20 cellular contexts compared by ENCODE assay signal in the genomic region with DNA sequence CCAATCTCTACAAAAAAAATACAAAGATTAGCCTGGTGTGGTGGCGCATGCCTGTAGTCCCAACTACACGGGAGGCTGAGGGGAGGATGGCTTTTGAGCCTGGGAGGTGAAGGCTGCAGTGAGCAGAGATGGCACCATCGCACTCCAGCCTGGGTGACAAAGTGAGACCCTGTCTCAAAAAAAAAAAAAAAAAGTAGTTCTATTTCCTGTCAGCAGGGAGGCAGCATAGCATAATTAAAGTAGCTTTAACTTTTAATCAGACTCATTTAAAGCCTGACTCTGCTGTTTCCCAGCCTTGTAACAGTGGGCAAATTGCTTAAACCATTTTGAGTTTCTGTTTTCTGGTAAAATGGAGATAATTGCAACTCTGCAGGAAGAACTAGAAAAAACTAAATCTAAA. TPM values are rescaled to one million over a fixed set of nuclear protein-coding genes. Genes with fewer than 3 reads are reported as not detected.
DNase-seq lines count a peak whose midpoint lies in the region; ATAC-seq, FAIRE-seq and TF ChIP-seq lines count a peak whose summit lies in the region.
"Had no signal": no experiment of that assay in that cellular context is flagged by ENCODE, and none has a peak within 500 bp of the region (broad histone marks: within the 10 kb centered on the region; RNA-seq: fewer than 3 reads in every experiment).

No MANE protein-coding gene starts in this region.

- H3K4ac ChIP-seq in H9 (ENCODE audit: low read depth, low read length) = no peak overlapping the region

- H4K8ac ChIP-seq in H9 (replicated peaks; ENCODE audit: insufficient read length, low read depth, low read length) = no peak overlapping the region

- H3K27ac ChIP-seq in H9 (ENCODE audit: insufficient read length, low read depth, low read length) (no peak overlapping the region), GM12878 (ENCODE audit: control insufficient read depth, insufficient read depth) (no peak overlapping the region), adrenal gland (no peak overlapping the region)
- H3K27ac ChIP-seq: C4-2B, HL-60, PC-9 had no signal

- no peak overlapping the region for H2AFZ ChIP-seq in H9 (ENCODE audit: low read length)
- H2AFZ ChIP-seq in GM12878 (ENCODE audit: control insufficient read depth, low read depth, low read length) = no peak overlapping the region
- H2AFZ ChIP-seq: PC-9 had no signal

- H3K79me1 ChIP-seq in H9 (ENCODE audit: insufficient read depth, low read depth, low read length, poor library complexity, severe bottlenecking) = peaks cover 5% of the 10 kb centered on the region

- H2BK15ac ChIP-seq in H9 (ENCODE audit: low read depth, low read length) = no peak overlapping the region

- H3K9me3 ChIP-seq in H9 (ENCODE audit: control insufficient read depth, low read depth, low read length) (no peaks in the 10 kb centered on the region), GM12878 (replicated peaks; ENCODE audit: control insufficient read depth, insufficient read depth, low read length) (peaks cover 3% of the 10 kb centered on the region; the same call in 2 of the 3 replicates), adrenal gland (replicated peaks in 1 of 3) (no peaks in the 10 kb centered on the region)
- H3K9me3 ChIP-seq: Caco-2, HAP-1 had no signal

- in situ Hi-C loops in GM12878 (cut with MboI) = no loop called here

- no peak overlapping the region for H2BK20ac ChIP-seq in H9 (ENCODE audit: low read depth, low read length, poor library complexity, severe bottlenecking)

- H4K91ac ChIP-seq in H9 (ENCODE audit: insufficient read length, low read depth, low read length) = no peak overlapping the region

- no peaks in the 10 kb centered on the region; a peak in 1 of 4 replicates for H3K36me3 ChIP-seq in GM12878 (ENCODE audit: control insufficient read depth in 2 of 2, insufficient read depth in 2 of 2, low read length in 1 of 2)
- no peaks in the 10 kb centered on the region for H3K36me3 ChIP-seq in adrenal gland (replicated peaks in 1 of 2)

- peak overlapping the region; percentile 33 for H3K27ac Mint-ChIP-seq in activated T-cell treated with anti-CD3 and anti-CD28 coated beads, Interleukin-2, amount 50 U/mL, for 24 hours
- no peak overlapping the region for H3K27ac Mint-ChIP-seq in activated T-cell treated with anti-CD3 and anti-CD28 coated beads, Interleukin-2, amount 50 U/mL, for 72 hours
- H3K27ac Mint-ChIP-seq in H9 = peak overlapping the region in 2 of 3 experiments; percentile 25 to 69; a peak in 3 of 7 replicates
- peak overlapping the region; percentile 72 for H3K27ac Mint-ChIP-seq in nephron progenitor cell

- no peak overlapping the region for H3K23ac ChIP-seq in H9 (ENCODE audit: insufficient read length, low read depth, low read length)

- 0 out of 2 replicates have a peak, but pooled peaks have one; percentile 15 for TF ChIP-seq RAD21 in GM12878 (IDR thresholded peaks at IDR 0.05; ENCODE audit: insufficient read depth, low read depth, low read length)

- FAIRE-seq in GM12878 (lab: Jason Lieb, UNC) (no peak), RCC 7860 (lab: Jason Lieb, UNC) (no peak)
- FAIRE-seq: A204.1, GM19239 had no signal

- POLR2A ChIA-PET in GM12878 (lab: Charles Lee) = no interaction called here

- DNase-seq in activated T-cell treated with anti-CD3 and anti-CD28 coated beads, Interleukin-2, amount 50 U/mL, for 24 hours = no peak
- DNase-seq in activated T-cell treated with anti-CD3 and anti-CD28 coated beads, Interleukin-2, amount 50 U/mL, for 72 hours = no peak
- no peak for DNase-seq in H9
- DNase-seq in GM12878 (ENCODE audit: low read depth, low spot score) = no peak
- DNase-seq in nephron progenitor cell = no peak
- DNase-seq in RCC 7860 (ENCODE audit: low spot score) = no peak
- no peak for DNase-seq in NCI-H1105 (lab: John Stamatoyannopoulos, UW)
- DNase-seq in adrenal gland = no peak
- DNase-seq: Caco-2, MV-4-11, NCI-H1436, NCI-H2029, NCI-H510A, NCI-H82, PC-9 had no signal

- H3K4me2 ChIP-seq in H9 (ENCODE audit: insufficient read depth, insufficient read length, low read length) (no peak overlapping the region), GM12878 (ENCODE audit: control insufficient read depth, insufficient read depth) (no peak overlapping the region)
- H3K4me2 ChIP-seq: PC-9 had no signal

- H3K4me3 ChIP-seq in GM12878 (no peak overlapping the region), adrenal gland (no peak overlapping the region)
- H3K4me3 ChIP-seq: HAP-1, PC-9 had no signal

- H3K14ac ChIP-seq in H9 (ENCODE audit: insufficient read depth, low read length) = no peak overlapping the region

- H3K27me3 Mint-ChIP-seq in activated T-cell treated with anti-CD3 and anti-CD28 coated beads, Interleukin-2, amount 50 U/mL, for 24 hours = no peaks in the 10 kb centered on the region
- H3K27me3 Mint-ChIP-seq in activated T-cell treated with anti-CD3 and anti-CD28 coated beads, Interleukin-2, amount 50 U/mL, for 72 hours (ENCODE audit: low read depth) = no peaks in the 10 kb centered on the region
- H3K27me3 Mint-ChIP-seq in H9 (ENCODE audit: low read depth) (no peaks in the 10 kb centered on the region), nephron progenitor cell (ENCODE audit: low read depth, poor library complexity) (no peaks in the 10 kb centered on the region)

- no peak overlapping the region for H2BK5ac ChIP-seq in H9 (ENCODE audit: insufficient read length, low read length)

- no peak for TF ChIP-seq EP300 in GM12878 (IDR thresholded peaks at IDR 0.05; ENCODE audit: borderline replicate concordance in 1 of 2, control insufficient read depth in 1 of 2, low read depth in 2 of 2, low read length in 2 of 2)

- TF ChIP-seq CTCF in H9 (conservative IDR thresholded peaks at IDR 0.05) (no peak), GM12878 (IDR thresholded peaks at IDR 0.05 in 2 of 3, conservative IDR thresholded peaks at IDR 0.05 in 1 of 3; ENCODE audit: control insufficient read depth in 2 of 3, extremely low read depth in 1 of 3, insufficient read depth in 1 of 3, low read depth in 3 of 3, low read length in 3 of 3) (peak in 1 of 3 experiments; percentile 12; a peak in 1 of 6 replicates), nephron progenitor cell (IDR thresholded peaks at IDR 0.05) (no peak), adrenal gland (IDR thresholded peaks at IDR 0.05) (peak in 1 of 6 experiments; percentile 15)

- H3K79me2 ChIP-seq in H9 (ENCODE audit: insufficient read depth, low read length) (peaks cover 41% of the 10 kb centered on the region; the same call in 1 of the 2 replicates), GM12878 (ENCODE audit: control insufficient read depth, insufficient read depth, low read length) (peaks cover 64% of the 10 kb centered on the region)

- peaks cover 63% of the 10 kb centered on the region for H3K4me1 Mint-ChIP-seq in activated T-cell treated with anti-CD3 and anti-CD28 coated beads, Interleukin-2, amount 50 U/mL, for 24 hours (ENCODE audit: low read depth)
- H3K4me1 Mint-ChIP-seq in activated T-cell treated with anti-CD3 and anti-CD28 coated beads, Interleukin-2, amount 50 U/mL, for 72 hours (ENCODE audit: low read depth) = peaks cover 52% of the 10 kb centered on the region
- H3K4me1 Mint-ChIP-seq in H9 = peaks cover 51 to 56% of the 10 kb centered on the region in 2 experiments
- H3K4me1 Mint-ChIP-seq in nephron progenitor cell = peaks cover 54% of the 10 kb centered on the region

- SMC1A ChIA-PET in GM12878 (lab: Charles Lee; ENCODE audit: uncharacterized antibody, unreplicated experiment) = no interaction called here

- H3K27me3 ChIP-seq in H9 (ENCODE audit: insufficient read depth, low read length) (no peaks in the 10 kb centered on the region), GM12878 (replicated peaks in 1 of 2; ENCODE audit: control insufficient read depth in 2 of 2, insufficient read depth in 2 of 2, low read length in 1 of 2) (no peaks in the 10 kb centered on the region), adrenal gland (no peaks in the 10 kb centered on the region)

- no peak overlapping the region for H2AK5ac ChIP-seq in H9 (ENCODE audit: insufficient read length, low read length)

- RAD21 ChIA-PET in GM12878 (lab: Charles Lee; ENCODE audit: unreplicated experiment) = no interaction called here

- peaks cover 28% of the 10 kb centered on the region for H3K36me3 Mint-ChIP-seq in activated T-cell treated with anti-CD3 and anti-CD28 coated beads, Interleukin-2, amount 50 U/mL, for 24 hours (ENCODE audit: low read depth)
- peaks cover 2 to 5% of the 10 kb centered on the region in 2 donors for H3K36me3 Mint-ChIP-seq in activated T-cell treated with anti-CD3 and anti-CD28 coated beads, Interleukin-2, amount 50 U/mL, for 72 hours (ENCODE audit: insufficient read depth in 2 of 2)
- H3K36me3 Mint-ChIP-seq in H9 (ENCODE audit: insufficient read depth in 1 of 3, low read depth in 3 of 3) = peaks cover 28 to 32% (median 31%) of the 10 kb centered on the region in 3 experiments
- H3K36me3 Mint-ChIP-seq in nephron progenitor cell (ENCODE audit: low read depth) = peaks cover 62% of the 10 kb centered on the region

- no peak overlapping the region for H2BK12ac ChIP-seq in H9 (ENCODE audit: insufficient read length, low read depth, low read length)

- H3T11ph ChIP-seq in H9 (ENCODE audit: low read length) = no peak overlapping the region

- H3K4me3 Mint-ChIP-seq in activated T-cell treated with anti-CD3 and anti-CD28 coated beads, Interleukin-2, amount 50 U/mL, for 24 hours = no peak overlapping the region
- no peak overlapping the region for H3K4me3 Mint-ChIP-seq in activated T-cell treated with anti-CD3 and anti-CD28 coated beads, Interleukin-2, amount 50 U/mL, for 72 hours
- H3K4me3 Mint-ChIP-seq in H9 = no peak overlapping the region; a peak in 1 of 5 replicates
- H3K4me3 Mint-ChIP-seq in nephron progenitor cell = peak overlapping the region; percentile 28

- no peak overlapping the region for H3K9ac ChIP-seq in H9 (ENCODE audit: extremely low read depth, insufficient read length, low read length)
- no peak overlapping the region for H3K9ac ChIP-seq in GM12878 (ENCODE audit: control insufficient read depth, insufficient read depth, low read length)

- intact Hi-C loops in GM12878 (cut with micrococcal nuclease; ENCODE audit: unreplicated experiment) = no loop called here
- intact Hi-C loops in adrenal gland (cut with DNase I) = no loop called here

- no peak overlapping the region for H3K56ac ChIP-seq in H9 (ENCODE audit: insufficient read length, low read depth, low read length)

- no peak for ATAC-seq in activated T-cell treated with anti-CD3 and anti-CD28 coated beads, Interleukin-2, amount 50 U/mL, for 72 hours (replicated peaks in 1 of 2)
- ATAC-seq in GM12878 = no peak

- no peak overlapping the region for H2BK120ac ChIP-seq in H9 (ENCODE audit: low read depth, low read length, poor library complexity, severe bottlenecking)

- no peak overlapping the region for H3K18ac ChIP-seq in H9 (ENCODE audit: insufficient read length, low read depth, low read length)

- no CpG with 5 or more reads among the region's 3 CpGs for WGBS in H9 (ENCODE audit: extremely low coverage, insufficient read length, low lambda C conversion rate)
- 88% methylated on average over 3 of the region's 3 CpGs for WGBS in GM12878 (ENCODE audit: insufficient coverage, insufficient replicate concordance, low lambda C conversion rate, missing lambda C conversion rate)
- 89 to 98% (median 91%) methylated on average over 3 of the region's 3 CpGs for WGBS in adrenal gland, 4 donors

- H3K4me1 ChIP-seq in H9 (ENCODE audit: insufficient read depth, low read length) = peaks cover 2% of the 10 kb centered on the region; the same call in 1 of the 2 replicates
- peaks cover 20% of the 10 kb centered on the region for H3K4me1 ChIP-seq in GM12878 (ENCODE audit: control insufficient read depth, insufficient read depth, low read length)
- peaks cover 0 to 17% of the 10 kb centered on the region in 2 donors for H3K4me1 ChIP-seq in adrenal gland (replicated peaks in 1 of 2)
- H3K4me1 ChIP-seq: Caco-2, HAP-1 had no signal

- TF ChIP-seq POLR2A in GM12878 (IDR thresholded peaks at IDR 0.05; ENCODE audit: low read depth, low read length) = no peak
- no peak for TF ChIP-seq POLR2A in adrenal gland (IDR thresholded peaks at IDR 0.05)

- no peak overlapping the region for H4K5ac ChIP-seq in H9 (ENCODE audit: insufficient read length, low read depth, low read length)

- BruUV-seq in GM12878 (replicated peaks; lab: Mats Ljungman, UMichigan) = no TSS peak

- H3K23me2 ChIP-seq in H9 (ENCODE audit: insufficient read length, low read depth, low read length, poor library complexity, severe bottlenecking) = no peaks in the 10 kb centered on the region

- CTCF ChIA-PET in GM12878 (lab: Yijun Ruan, JAX) = interaction anchor here (1.2 to 1.8 kb wide), 4 partner anchors 43 to 81 kb away, joined by 3 to 6 read pairs (median 4); no protein-coding TSS in a partner anchor

- H3K9me3 Mint-ChIP-seq in activated T-cell treated with anti-CD3 and anti-CD28 coated beads, Interleukin-2, amount 50 U/mL, for 24 hours = no peaks in the 10 kb centered on the region
- H3K9me3 Mint-ChIP-seq in activated T-cell treated with anti-CD3 and anti-CD28 coated beads, Interleukin-2, amount 50 U/mL, for 72 hours = no peaks in the 10 kb centered on the region
- H3K9me3 Mint-ChIP-seq in H9 = peaks cover 11 to 14% of the 10 kb centered on the region in 2 experiments; a peak in 4 of 5 replicates
- peaks cover 33% of the 10 kb centered on the region for H3K9me3 Mint-ChIP-seq in nephron progenitor cell

- H4K20me1 ChIP-seq in H9 (ENCODE audit: control insufficient read depth, insufficient read depth, insufficient read length) (no peaks in the 10 kb centered on the region), GM12878 (ENCODE audit: control insufficient read depth, insufficient read depth) (0 out of 2 replicates have a peak, but pooled peaks cover 3% of the 10 kb centered on the region)

RNA-seq across cellular contexts. Expression of a gene that starts 31.2 kb away (rescaled TPM):
- total RNA-seq in activated T-cell treated with anti-CD3 and anti-CD28 coated beads, Interleukin-2, amount 50 U/mL, for 72 hours = 10 to 100 TPM; 34.0 to 34.3 TPM
- 41.7 and 45.0 TPM in 2 replicates for total RNA-seq in H9 (2021)
- total RNA-seq in GM12878 (2013; cell fraction: nucleolus; rRNA removed) = 17.2 and 18.2 TPM in 2 replicates
- 9.4 TPM in 2 replicates for total RNA-seq in GM12878 (2014; rRNA removed)
- 9.4 and 9.8 TPM in 2 replicates for total RNA-seq in GM12878 (2014; rRNA removed; fragmentation: Illumina TruSeq; extraction: Trizol)
- 20.9 and 23.4 TPM in 2 replicates for total RNA-seq in GM12878 (2021)
- polyA plus RNA-seq in GM12878 (2011; ENCODE audit: low read depth) = 5.4 TPM
- 22.1 and 27.4 TPM in 2 replicates for polyA plus RNA-seq in GM12878 (2011; rRNA removed)
- 9.3 and 10.6 TPM in 2 replicates for polyA plus RNA-seq in GM12878 (2011; cell fraction: cytosol; rRNA removed)
- 6.6 and 8.4 TPM in 2 replicates for polyA plus RNA-seq in GM12878 (2011; cell fraction: nucleus; rRNA removed)
- polyA plus RNA-seq in GM12878 (2012) = 8.8 and 11.6 TPM in 2 replicates
- polyA plus RNA-seq in GM12878 (2014; fragmentation: Illumina TruSeq; extraction: Trizol) = 18.4 and 22.1 TPM in 2 replicates
- 1 to 10 TPM; 3.8 to 5.6 TPM for polyA plus RNA-seq in GM12878 (2014; fragmentation: Nextera tagmentation; extraction: Ambion mirVana)
- 10.9 and 15.1 TPM in 2 replicates for polyA plus RNA-seq in GM12878 (2014; rRNA removed)
- 10 to 100 TPM; 13.3 to 14.0 TPM for polyA plus RNA-seq in GM12878 (2016; fragmentation: Nextera tagmentation; extraction: Ambion mirVana)
- polyA minus RNA-seq in GM12878 (2011; rRNA and poly(A)+ RNA removed) = 16.6 and 24.1 TPM in 2 replicates
- polyA minus RNA-seq in GM12878 (2011; cell fraction: cytosol; rRNA and poly(A)+ RNA removed) = 9.9 and 10.7 TPM in 2 replicates
- polyA minus RNA-seq in GM12878 (2011; cell fraction: nucleus; rRNA and poly(A)+ RNA removed) = 3.1 and 6.5 TPM in 2 replicates
- total RNA-seq in adrenal gland = 10 to 100 TPM in 4 of 8 donors, 1 to 10 TPM in 4; 6.9 to 17.1 (median 11.5) TPM
- polyA plus RNA-seq in adrenal gland = 10 to 100 TPM in 1 of 3 donors, 1 to 10 TPM in 2; 4.4 to 16.9 (median 6.3) TPM
